In the genomic region with DNA sequence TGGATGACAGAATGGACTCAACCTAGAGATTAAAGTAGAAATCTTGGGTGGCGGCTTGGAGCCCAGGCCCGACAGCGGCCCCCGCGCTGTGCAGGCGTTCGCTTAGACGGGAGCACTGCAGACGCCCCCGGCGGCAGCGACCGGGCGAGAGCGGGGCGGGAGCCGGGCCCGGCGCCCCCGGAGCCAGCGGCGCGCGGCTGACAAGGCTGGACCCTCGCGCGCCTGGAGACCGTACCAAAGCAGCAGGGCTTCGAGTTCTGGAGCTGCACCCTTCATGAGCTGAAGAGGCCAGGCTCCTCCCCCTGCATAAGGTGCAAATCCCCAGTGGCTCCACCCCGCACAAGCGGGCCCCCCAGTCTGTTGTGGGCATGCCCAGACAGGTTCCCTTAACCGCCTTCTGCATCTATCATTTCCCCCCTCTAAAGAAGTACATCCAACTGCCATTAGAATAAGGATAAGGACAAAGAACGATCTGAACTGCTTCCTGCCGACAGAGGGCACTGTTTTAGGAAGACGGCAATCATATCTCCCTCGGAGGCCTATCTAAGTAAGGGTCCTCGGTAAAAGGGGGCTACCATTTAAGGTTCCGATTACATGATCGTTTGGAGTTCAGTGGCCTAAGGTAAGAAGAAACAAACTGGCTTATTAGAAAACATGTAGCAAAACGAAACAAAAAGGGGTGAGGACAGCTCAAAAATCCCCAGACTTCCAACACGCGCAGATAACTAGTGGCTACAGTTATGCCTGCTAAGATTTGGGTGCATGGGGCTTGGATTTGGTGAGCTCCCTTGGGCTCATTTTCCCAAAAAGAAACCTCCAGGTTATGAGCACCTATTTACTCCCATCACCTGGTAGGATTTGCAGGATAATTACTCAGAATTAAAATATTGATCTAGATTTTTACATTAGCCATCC, we compare ENCODE assay signal across 8 cellular contexts.
A peak's percentile ranks its signal among the peaks of the same experiment; 100 is the strongest.
DNase-seq lines count a peak whose midpoint lies in the region; ATAC-seq, FAIRE-seq and TF ChIP-seq lines count a peak whose summit lies in the region.

No MANE protein-coding gene starts in this region.

- H3K27me3 ChIP-seq in ascending aorta = no peaks in the 10 kb centered on the region
- no peaks in the 10 kb centered on the region for H3K27me3 ChIP-seq in lower lobe of right lung (ENCODE audit: low read depth)

- no peaks in the 10 kb centered on the region for H3K9me3 ChIP-seq in ascending aorta
- no peaks in the 10 kb centered on the region for H3K9me3 ChIP-seq in lower lobe of right lung

- intact Hi-C loops in ascending aorta (cut with DNase I) (no loop called here), lower lobe of right lung (cut with DNase I) (no loop called here)

- DNase-seq in ascending aorta (ENCODE audit: low spot score in 2 of 2) (no peak), lower lobe of right lung (no peak), mucosa of gallbladder (ENCODE audit: low spot score) (no peak), GM19239 (ENCODE audit: insufficient read length, low spot score) (no peak)

- H3K36me3 ChIP-seq in ascending aorta = no peaks in the 10 kb centered on the region
- no peaks in the 10 kb centered on the region for H3K36me3 ChIP-seq in lower lobe of right lung

- ATAC-seq in HG03354 (IDR thresholded peaks at IDR 0.05; ENCODE audit: poor library complexity, severe bottlenecking, unreplicated experiment) = peak; percentile 59
- ATAC-seq in lower lobe of right lung = peak in 1 of 2 donors; percentile 49
- ATAC-seq in HG03097 (IDR thresholded peaks at IDR 0.05; ENCODE audit: low FRiP score, unreplicated experiment) = no peak
- ATAC-seq in HG02840 (IDR thresholded peaks at IDR 0.05; ENCODE audit: low FRiP score, unreplicated experiment) = no peak

- no peak for FAIRE-seq in GM19239 (lab: Jason Lieb, UNC)

- H3K4me1 ChIP-seq in ascending aorta = no peaks in the 10 kb centered on the region
- H3K4me1 ChIP-seq in lower lobe of right lung = no peaks in the 10 kb centered on the region

- H3K4me3 ChIP-seq in GM12875 (ENCODE audit: low read depth, low read length) = peak overlapping the region; percentile 34
- peak overlapping the region; percentile 13 to 19 for H3K4me3 ChIP-seq in ascending aorta
- H3K4me3 ChIP-seq in lower lobe of right lung = peak overlapping the region; percentile 44

- peak; percentile 70 for TF ChIP-seq CTCF in GM12875 (IDR thresholded peaks at IDR 0.05; ENCODE audit: borderline replicate concordance, insufficient read depth, low read depth, low read length)
- TF ChIP-seq CTCF in ascending aorta (IDR thresholded peaks at IDR 0.05) = peak in 1 of 3 experiments; percentile 11
- TF ChIP-seq CTCF in lower lobe of right lung (IDR thresholded peaks at IDR 0.05) = peak; percentile 41

- H3K27ac ChIP-seq in ascending aorta (no peak overlapping the region), lower lobe of right lung (no peak overlapping the region)
